Comparison of ENCODE assay signal across 18 cellular contexts in genomic region chr20:48411265-48411664, GRCh38.
DNase-seq lines count a peak whose midpoint lies in the region; ATAC-seq and TF ChIP-seq lines count a peak whose summit lies in the region.
"Had no signal": no experiment of that assay in that cellular context is flagged by ENCODE, and none has a peak within 500 bp of the region (broad histone marks: within the 10 kb centered on the region; RNA-seq: fewer than 3 reads in every experiment).

No MANE protein-coding gene starts in this region.

- WGBS in heart right ventricle, 2 donors, result 44 to 57% methylated on average over 2 of the region's 2 CpGs
- WGBS in right cardiac atrium, result 37% methylated on average over 2 of the region's 2 CpGs
- WGBS in neuronal stem cell (ENCODE audit: extremely low coverage in 2 of 2, insufficient read length in 2 of 2, insufficient replicate concordance in 1 of 2), 2 donors, result no CpG with 5 or more reads among the region's 2 CpGs

- H3K4ac ChIP-seq in neuronal stem cell (ENCODE audit: low read length), result no peak overlapping the region

- H3K27ac ChIP-seq in heart right ventricle, result no peak overlapping the region
- no peak overlapping the region for H3K27ac ChIP-seq in right cardiac atrium (ENCODE audit: low read length)
- no peak overlapping the region for H3K27ac ChIP-seq in neuronal stem cell (replicated peaks; ENCODE audit: low read length)
- H3K27ac ChIP-seq: HL-60, Peyer's patch, SK-N-MC had no signal

- ATAC-seq in heart right ventricle (peak in 6 of 8 donors; percentile 35 to 64 (median 55)), right cardiac atrium (no peak), HG02759 (IDR thresholded peaks at IDR 0.05; ENCODE audit: unreplicated experiment) (no peak), GM19035 (IDR thresholded peaks at IDR 0.05; ENCODE audit: unreplicated experiment) (no peak)

- no peak overlapping the region for H4K8ac ChIP-seq in neuronal stem cell (ENCODE audit: low read depth, low read length)

- H2BK120ac ChIP-seq in neuronal stem cell (ENCODE audit: low read depth, low read length), result no peak overlapping the region

- H3K4me2 ChIP-seq in neuronal stem cell (ENCODE audit: insufficient read depth, low read length, poor library complexity, severe bottlenecking), result no peak overlapping the region

- H3K36me3 ChIP-seq in heart right ventricle (no peaks in the 10 kb centered on the region), neuronal stem cell (replicated peaks in 1 of 2; ENCODE audit: control insufficient read depth in 2 of 2, insufficient read depth in 2 of 2, low read length in 2 of 2) (no peaks in the 10 kb centered on the region)
- H3K36me3 ChIP-seq: Peyer's patch had no signal

- H2BK12ac ChIP-seq in neuronal stem cell (ENCODE audit: low read length), result no peak overlapping the region

- intact Hi-C loops in heart right ventricle (cut with DNase I), result no loop called here
- intact Hi-C loops in right cardiac atrium (cut with DNase I), result no loop called here

- H3K27me3 ChIP-seq in heart right ventricle (peaks cover 0 to 11% (median 0%) of the 10 kb centered on the region in 7 donors), right cardiac atrium (ENCODE audit: control insufficient read depth, insufficient read depth) (no peaks in the 10 kb centered on the region), neuronal stem cell (ENCODE audit: control insufficient read depth in 3 of 3, insufficient read depth in 3 of 3, low read depth in 1 of 3, low read length in 3 of 3) (no peaks in the 10 kb centered on the region)
- H3K27me3 ChIP-seq: Peyer's patch had no signal

- no peak overlapping the region for H3K18ac ChIP-seq in neuronal stem cell (ENCODE audit: low read length)

- no peak overlapping the region for H2BK5ac ChIP-seq in neuronal stem cell (ENCODE audit: low read length)

- H3K79me1 ChIP-seq in neuronal stem cell (ENCODE audit: low read depth, low read length), result no peaks in the 10 kb centered on the region

- no peak overlapping the region for H4K91ac ChIP-seq in neuronal stem cell (ENCODE audit: low read depth, low read length, poor library complexity)

- H3K4me3 ChIP-seq in heart right ventricle (no peak overlapping the region), right cardiac atrium (ENCODE audit: low read length) (no peak overlapping the region), fibroblast of the aortic adventitia (ENCODE audit: low read depth, low read length) (no peak overlapping the region), neuronal stem cell (ENCODE audit: low read length in 2 of 2) (no peak overlapping the region)
- H3K4me3 ChIP-seq: Peyer's patch, SK-N-MC had no signal

- no peak overlapping the region for H3K23ac ChIP-seq in neuronal stem cell (ENCODE audit: low read depth, low read length, poor library complexity)

- H3K4me1 ChIP-seq in heart right ventricle (peaks cover 0 to 3% (median 0%) of the 10 kb centered on the region in 9 donors), right cardiac atrium (ENCODE audit: control insufficient read depth, insufficient read depth, low read length) (no peaks in the 10 kb centered on the region), neuronal stem cell (ENCODE audit: control insufficient read depth in 2 of 2, insufficient read depth in 1 of 2, low read depth in 1 of 2, low read length in 2 of 2) (peaks cover 0 to 12% of the 10 kb centered on the region in 2 donors)
- H3K4me1 ChIP-seq: Peyer's patch had no signal

- no peak overlapping the region for H2BK15ac ChIP-seq in neuronal stem cell (ENCODE audit: low read length)

- no peak overlapping the region for H2AK5ac ChIP-seq in neuronal stem cell (ENCODE audit: low read depth, low read length)

- H3K9me3 ChIP-seq in heart right ventricle, result no peaks in the 10 kb centered on the region
- no peaks in the 10 kb centered on the region for H3K9me3 ChIP-seq in right cardiac atrium (ENCODE audit: control insufficient read depth, low read length)
- H3K9me3 ChIP-seq in neuronal stem cell (replicated peaks in 1 of 2; ENCODE audit: control insufficient read depth in 2 of 2, insufficient read depth in 1 of 2, low read depth in 1 of 2, low read length in 2 of 2), result peaks cover 0 to 2% of the 10 kb centered on the region in 2 donors
- H3K9me3 ChIP-seq: Peyer's patch had no signal

- no peak overlapping the region for H3K14ac ChIP-seq in neuronal stem cell (ENCODE audit: low read length)

- H3K9ac ChIP-seq in neuronal stem cell (ENCODE audit: low read depth, low read length, poor library complexity), result no peak overlapping the region

- no peak overlapping the region for H2AFZ ChIP-seq in neuronal stem cell (ENCODE audit: low read length)

- DNase-seq in heart right ventricle (no peak), right cardiac atrium (no peak), fibroblast of the aortic adventitia (ENCODE audit: low read depth) (peak; percentile 1), midbrain (lab: John Stamatoyannopoulos, UW) (peak; percentile 46), neuronal stem cell (ENCODE audit: low spot score) (no peak)
- no peak for DNase-seq in stimulated activated CD4-positive, alpha-beta T cell treated with anti-CD3 and anti-CD28 coated beads, Interleukin-4, amount 100 ng/mL, for 1 hour
- DNase-seq: CD8-positive, alpha-beta memory T cell; DND-41; NCI-H1417; NCI-H187; NCI-H345; NCI-H526; NK-92 treated with Interleukin-12 subunit alpha and Interleukin-12 subunit beta, amount 100 ng/mL, for 24 hours; Peyer's patch had no signal

- no peak for TF ChIP-seq CTCF in heart right ventricle (IDR thresholded peaks at IDR 0.05)
- TF ChIP-seq CTCF in fibroblast of the aortic adventitia (IDR thresholded peaks at IDR 0.05; ENCODE audit: insufficient read depth, low read length), result no peak

Comparison
In these comparisons a context has a peak if more than half of its experiments do, and no peak if none do; other contexts are left out.
1. ATAC-seq: peak in heart right ventricle (6 of 8); none in right cardiac atrium (0 of 2), HG02759 (single experiment) and GM19035 (single experiment).
2. DNase-seq: peak in fibroblast of the aortic adventitia (single experiment) and midbrain (single experiment); none in heart right ventricle (0 of 2), right cardiac atrium (0 of 3), stimulated activated CD4-positive, alpha-beta T cell treated with anti-CD3 and anti-CD28 coated beads, Interleukin-4, amount 100 ng/mL, for 1 hour (single experiment) and neuronal stem cell (single experiment).